Comparison of ENCODE assay signal across 8 cellular contexts in the genomic region with DNA sequence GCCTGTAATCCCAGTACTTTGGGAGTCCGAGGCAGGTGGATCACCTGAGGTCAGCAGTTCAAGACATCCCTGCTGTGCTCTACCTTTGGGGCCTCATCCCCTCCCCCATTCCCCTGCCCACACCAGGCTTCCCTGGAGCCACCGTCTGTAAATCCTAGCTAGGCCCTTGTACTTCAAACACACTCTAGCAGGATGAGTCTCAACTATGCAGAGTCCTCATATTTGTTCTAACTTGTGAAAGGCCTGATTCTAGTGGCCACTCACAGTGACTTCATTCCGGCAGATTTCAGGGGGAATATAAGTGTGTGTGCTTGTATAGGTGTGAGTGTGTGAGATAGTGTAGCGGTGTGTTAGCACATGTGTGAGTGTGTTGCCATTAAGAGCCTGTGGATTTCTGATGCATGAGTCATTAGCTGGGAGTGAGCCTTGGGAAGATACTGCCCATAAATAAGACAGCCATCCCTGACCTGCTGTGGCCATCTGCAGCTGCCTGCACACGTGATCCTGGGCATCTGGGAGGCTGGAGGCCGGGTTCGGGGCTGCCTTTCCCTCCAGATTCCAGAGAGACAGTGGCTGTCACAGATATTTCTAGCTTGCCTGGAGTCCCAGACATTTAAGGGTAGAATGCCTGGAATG. TPM values are rescaled to one million over a fixed set of nuclear protein-coding genes. Genes with fewer than 3 reads are reported as not detected.
DNase-seq lines count a peak whose midpoint lies in the region; ATAC-seq, FAIRE-seq and TF ChIP-seq lines count a peak whose summit lies in the region.

No MANE protein-coding gene starts in this region.

- H3K27ac ChIP-seq in endothelial cell of umbilical vein (ENCODE audit: insufficient read depth, low read depth, low read length) = no peak overlapping the region

- H3K4me3 ChIP-seq in endothelial cell of umbilical vein (replicated peaks in 1 of 3; ENCODE audit: insufficient read depth in 1 of 3, low read depth in 1 of 3, low read length in 3 of 3) = no peak overlapping the region

- H3K27me3 ChIP-seq in endothelial cell of umbilical vein (ENCODE audit: control insufficient read depth in 2 of 2, insufficient read depth in 2 of 2, low read length in 2 of 2) = peaks cover 18 to 34% of the 10 kb centered on the region in 2 experiments

- TF ChIP-seq POLR2A in endothelial cell of umbilical vein (IDR thresholded peaks at IDR 0.05; ENCODE audit: low read depth, low read length) = no peak
- TF ChIP-seq POLR2A in erythroblast (IDR thresholded peaks at IDR 0.05; ENCODE audit: low read length) = no peak

- H3K9me1 ChIP-seq in endothelial cell of umbilical vein (replicated peaks; ENCODE audit: control insufficient read depth, extremely low read depth, insufficient read depth, low read length) = no peaks in the 10 kb centered on the region

- H3K4me1 ChIP-seq in endothelial cell of umbilical vein (ENCODE audit: control insufficient read depth, extremely low read depth, insufficient read depth, low read length) = peaks cover 11% of the 10 kb centered on the region

- no peak overlapping the region for H2AFZ ChIP-seq in endothelial cell of umbilical vein (ENCODE audit: low read depth, low read length)

- CTCF ChIA-PET in endothelial cell of umbilical vein (lab: Charles Lee) = interaction anchor here (1.2 to 4.6 kb wide), 8 partner anchors 8 to 194 kb away, joined by 3 to 17 read pairs (median 8); no protein-coding TSS in a partner anchor

- H3K27ac Mint-ChIP-seq in osteocyte (ENCODE audit: unreplicated experiment) = peak overlapping the region; percentile 90

- H3K79me2 ChIP-seq in endothelial cell of umbilical vein (ENCODE audit: control insufficient read depth, insufficient read depth, low read length) = no peaks in the 10 kb centered on the region

- POLR2A ChIA-PET in endothelial cell of umbilical vein (lab: Charles Lee) = interaction anchor here (0.7 kb wide), 1 partner anchor 46 kb away, joined by 3 read pairs; no protein-coding TSS in a partner anchor

- no peaks in the 10 kb centered on the region for H3K36me3 ChIP-seq in endothelial cell of umbilical vein (ENCODE audit: control insufficient read depth in 2 of 2, extremely low read depth in 1 of 2, insufficient read depth in 2 of 2, low read length in 2 of 2)

- H3K9me3 ChIP-seq in endothelial cell of umbilical vein (replicated peaks; ENCODE audit: control insufficient read depth, insufficient read depth, low read length) = no peaks in the 10 kb centered on the region

- TF ChIP-seq CTCF in endothelial cell of umbilical vein (IDR thresholded peaks at IDR 0.05; ENCODE audit: extremely low read depth in 1 of 2, insufficient read depth in 1 of 2, low read depth in 1 of 2, low read length in 2 of 2) = no peak
- TF ChIP-seq CTCF in osteocyte (IDR thresholded peaks at IDR 0.05) = no peak

- no peak overlapping the region for H3K4me2 ChIP-seq in endothelial cell of umbilical vein (ENCODE audit: insufficient read depth, low read length)

- intact Hi-C loops in endothelial cell of umbilical vein (cut with micrococcal nuclease) = no loop called here

- peaks cover 31% of the 10 kb centered on the region for H3K4me1 Mint-ChIP-seq in osteocyte (ENCODE audit: unreplicated experiment)

- ATAC-seq in HG02970 (IDR thresholded peaks at IDR 0.05; ENCODE audit: low FRiP score, unreplicated experiment) = no peak
- no peak for ATAC-seq in GM21737 (IDR thresholded peaks at IDR 0.05; ENCODE audit: unreplicated experiment)

- dilution Hi-C loops in endothelial cell of umbilical vein (cut with MboI; ENCODE audit: extremely low pct_ligation_motif_present, low sequenced_read_pairs) = no loop called here

- no peak overlapping the region for H3K9ac ChIP-seq in endothelial cell of umbilical vein (replicated peaks; ENCODE audit: extremely low read depth, insufficient read depth, low read length)

- DNase-seq in DMS53 (lab: John Stamatoyannopoulos, UW) (peak; percentile 93), NCI-H460 (ENCODE audit: extremely low read depth, low read depth) (peak; percentile 16), endothelial cell of umbilical vein (ENCODE audit: low read depth, low spot score) (peak; percentile 38), osteocyte (ENCODE audit: extremely low spot score, unreplicated experiment) (no peak), erythroblast (lab: John Stamatoyannopoulos, UW) (no peak), inferior parietal cortex (ENCODE audit: extremely low spot score) (no peak)

- no TSS peak for BruUV-seq in endothelial cell of umbilical vein (replicated peaks; lab: Mats Ljungman, UMichigan)

- FAIRE-seq in endothelial cell of umbilical vein (lab: Jason Lieb, UNC) = peak; percentile 44

- no peaks in the 10 kb centered on the region for H4K20me1 ChIP-seq in endothelial cell of umbilical vein (replicated peaks; ENCODE audit: control insufficient read depth, extremely low read depth, insufficient read depth, low read length)

- no peaks in the 10 kb centered on the region for H3K9me3 Mint-ChIP-seq in osteocyte (ENCODE audit: unreplicated experiment)

- peaks cover 11% of the 10 kb centered on the region for H3K27me3 Mint-ChIP-seq in osteocyte (ENCODE audit: unreplicated experiment)

- peak overlapping the region; percentile 75 for H3K4me3 Mint-ChIP-seq in osteocyte (ENCODE audit: unreplicated experiment)

- no peaks in the 10 kb centered on the region for H3K36me3 Mint-ChIP-seq in osteocyte (ENCODE audit: unreplicated experiment)

TF ChIP-seq in endothelial cell of umbilical vein, 7 proteins besides CTCF, POLR2A, EP300 and RAD21:
- TF ChIP-seq JUN (IDR thresholded peaks at IDR 0.05; ENCODE audit: borderline replicate concordance, insufficient read depth, insufficient read length, low read depth) (peak; percentile 8), FOS (IDR thresholded peaks at IDR 0.05; ENCODE audit: borderline replicate concordance, insufficient read depth, low read length) (peak; percentile 54), GATA2 (IDR thresholded peaks at IDR 0.05; ENCODE audit: insufficient read depth, insufficient read length, low read depth, low read length) (no peak)

RNA-seq across cellular contexts. Expression of gene NEURL1, which starts 1.7 kb away (rescaled TPM):
- total RNA-seq in NCI-H460 (2014; rRNA removed; shearing (Covaris generic)) = 0.14 TPM in 1 of 2 replicates, not detected in the other
- 0.03 TPM in 1 of 2 replicates, not detected in the other for polyA plus RNA-seq in NCI-H460 (2014; cell fraction: nucleus; rRNA removed)
- total RNA-seq in endothelial cell of umbilical vein (0.22 and 0.30 TPM in 2 replicates), osteocyte (1.0 and 2.5 TPM in 2 replicates)
- polyA plus RNA-seq in endothelial cell of umbilical vein = 0.06 TPM in 2 replicates
- 0.08 and 0.11 TPM in 2 replicates for polyA plus RNA-seq in endothelial cell of umbilical vein (2011; cell fraction: cytosol; rRNA removed)
- polyA plus RNA-seq in endothelial cell of umbilical vein (2011; cell fraction: nucleus; rRNA removed) = 0.11 and 0.15 TPM in 2 replicates
- polyA plus RNA-seq in endothelial cell of umbilical vein (2012) = 0.05 and 0.12 TPM in 2 replicates
- polyA minus RNA-seq in endothelial cell of umbilical vein = 0.17 TPM in 1 of 2 replicates, not detected in the other
- polyA minus RNA-seq in endothelial cell of umbilical vein (2011; cell fraction: cytosol; rRNA and poly(A)+ RNA removed) = 10.3 TPM
- not detected in 2 replicates for polyA minus RNA-seq in endothelial cell of umbilical vein (2011; cell fraction: nucleus; rRNA and poly(A)+ RNA removed)

RNA-seq across cellular contexts. Expression of gene CALHM3, which starts 12.8 kb away (rescaled TPM):
- total RNA-seq in NCI-H460 (2014; rRNA removed; shearing (Covaris generic)) = not detected in 2 replicates
- polyA plus RNA-seq in NCI-H460 (2014; cell fraction: nucleus; rRNA removed) = not detected in 2 replicates
- not detected in 2 replicates for total RNA-seq in endothelial cell of umbilical vein
- not detected in 2 replicates for polyA plus RNA-seq in endothelial cell of umbilical vein
- not detected in 2 replicates for polyA plus RNA-seq in endothelial cell of umbilical vein (2011; cell fraction: cytosol; rRNA removed)
- polyA plus RNA-seq in endothelial cell of umbilical vein (2011; cell fraction: nucleus; rRNA removed) = not detected in 2 replicates
- polyA plus RNA-seq in endothelial cell of umbilical vein (2012) = not detected in 2 replicates
- polyA minus RNA-seq in endothelial cell of umbilical vein = not detected in 2 replicates
- not detected for polyA minus RNA-seq in endothelial cell of umbilical vein (2011; cell fraction: cytosol; rRNA and poly(A)+ RNA removed)
- not detected in 2 replicates for polyA minus RNA-seq in endothelial cell of umbilical vein (2011; cell fraction: nucleus; rRNA and poly(A)+ RNA removed)
- total RNA-seq in osteocyte = not detected in 2 replicates

RNA-seq across cellular contexts. Expression of gene CALHM1, which starts 33.1 kb away (rescaled TPM):
- not detected in 2 replicates for total RNA-seq in NCI-H460 (2014; rRNA removed; shearing (Covaris generic))
- polyA plus RNA-seq in NCI-H460 (2014; cell fraction: nucleus; rRNA removed) = not detected in 2 replicates
- total RNA-seq in endothelial cell of umbilical vein (not detected in 2 replicates), osteocyte (not detected in 2 replicates)
- polyA plus RNA-seq in endothelial cell of umbilical vein = not detected in 2 replicates
- not detected in 2 replicates for polyA plus RNA-seq in endothelial cell of umbilical vein (2011; cell fraction: cytosol; rRNA removed)
- polyA plus RNA-seq in endothelial cell of umbilical vein (2011; cell fraction: nucleus; rRNA removed) = not detected in 2 replicates
- polyA plus RNA-seq in endothelial cell of umbilical vein (2012) = not detected in 2 replicates
- polyA minus RNA-seq in endothelial cell of umbilical vein = not detected in 2 replicates
- polyA minus RNA-seq in endothelial cell of umbilical vein (2011; cell fraction: cytosol; rRNA and poly(A)+ RNA removed) = not detected
- not detected in 2 replicates for polyA minus RNA-seq in endothelial cell of umbilical vein (2011; cell fraction: nucleus; rRNA and poly(A)+ RNA removed)

RNA-seq across cellular contexts. Expression of gene CALHM2, which starts 39.7 kb away (rescaled TPM):
- 16.6 and 18.1 TPM in 2 replicates for total RNA-seq in NCI-H460 (2014; rRNA removed; shearing (Covaris generic))
- 29.7 and 30.9 TPM in 2 replicates for polyA plus RNA-seq in NCI-H460 (2014; cell fraction: nucleus; rRNA removed)
- total RNA-seq in endothelial cell of umbilical vein = 28.4 and 32.1 TPM in 2 replicates
- 38.4 and 43.0 TPM in 2 replicates for polyA plus RNA-seq in endothelial cell of umbilical vein
- polyA plus RNA-seq in endothelial cell of umbilical vein (2011; cell fraction: cytosol; rRNA removed) = 28.2 and 32.1 TPM in 2 replicates
- 15.6 and 18.6 TPM in 2 replicates for polyA plus RNA-seq in endothelial cell of umbilical vein (2011; cell fraction: nucleus; rRNA removed)
- polyA plus RNA-seq in endothelial cell of umbilical vein (2012) = 15.6 and 21.4 TPM in 2 replicates
- polyA minus RNA-seq in endothelial cell of umbilical vein = 18.9 and 24.6 TPM in 2 replicates
- 2.6 TPM for polyA minus RNA-seq in endothelial cell of umbilical vein (2011; cell fraction: cytosol; rRNA and poly(A)+ RNA removed)
- polyA minus RNA-seq in endothelial cell of umbilical vein (2011; cell fraction: nucleus; rRNA and poly(A)+ RNA removed) = 9.0 and 12.1 TPM in 2 replicates
- 1.9 and 2.1 TPM in 2 replicates for total RNA-seq in osteocyte

Comparison
In these comparisons a context has a peak if more than half of its experiments do, and no peak if none do; other contexts are left out.
1. DNase-seq: peak in DMS53 (single experiment), NCI-H460 (single experiment) and endothelial cell of umbilical vein (single experiment); none in osteocyte (single experiment), erythroblast (0 of 2) and inferior parietal cortex (single experiment).